8 cellular contexts compared by ENCODE assay signal in genomic region chr3:53195602-53196574, GRCh38. TPM values are rescaled to one million over a fixed set of nuclear protein-coding genes. Genes with fewer than 3 reads are reported as not detected.
DNase-seq lines count a peak whose midpoint lies in the region; ATAC-seq and TF ChIP-seq lines count a peak whose summit lies in the region.

No MANE protein-coding gene starts in this region.

- ATAC-seq in HG02571 (IDR thresholded peaks at IDR 0.05; ENCODE audit: unreplicated experiment) (peak; percentile 40), heart right ventricle (peak; percentile 70 to 85 (median 78))

- peak overlapping the region in 1 of 8 donors; percentile 18 for H3K4me3 Mint-ChIP-seq in CD4-positive, alpha-beta memory T cell

- H3K36me3 Mint-ChIP-seq in CD4-positive, alpha-beta memory T cell: peaks cover 4 to 6% of the 10 kb centered on the region in 2 donors

- H3K4me2 ChIP-seq in skeletal muscle satellite cell (ENCODE audit: low read length): peak overlapping the region; percentile 58

- H3K4me1 ChIP-seq in CD4-positive, alpha-beta memory T cell (ENCODE audit: insufficient read depth, low read length): peaks cover 8% of the 10 kb centered on the region
- peaks cover 10 to 46% (median 28%) of the 10 kb centered on the region in 9 donors for H3K4me1 ChIP-seq in heart right ventricle
- peaks cover 18% of the 10 kb centered on the region for H3K4me1 ChIP-seq in skeletal muscle satellite cell (ENCODE audit: control insufficient read depth, insufficient read depth, low read length)

- peaks cover 0 to 5% of the 10 kb centered on the region in 2 donors for H3K27me3 Mint-ChIP-seq in CD4-positive, alpha-beta memory T cell

- no peaks in the 10 kb centered on the region for H3K9me3 ChIP-seq in CD4-positive, alpha-beta memory T cell (ENCODE audit: control insufficient read depth in 1 of 2, low read length in 2 of 2)
- H3K9me3 ChIP-seq in heart right ventricle (no peaks in the 10 kb centered on the region), skeletal muscle satellite cell (replicated peaks; ENCODE audit: low read length) (no peaks in the 10 kb centered on the region)

- POLR2A ChIA-PET in CD4-positive, alpha-beta memory T cell (lab: Charles Lee; ENCODE audit: partially characterized antibody): interaction anchor here (0.9 to 2.2 kb wide), 5 partner anchors 55 to 87 kb away, joined by 3 to 8 read pairs (median 4); no protein-coding TSS in a partner anchor

- peak; percentile 43 to 63 (median 49) for DNase-seq in CD4-positive, alpha-beta memory T cell
- DNase-seq in RPMI7951 (ENCODE audit: low read depth) (peak; percentile 44), heart right ventricle (peak in 1 of 2 donors; percentile 62), NCI-H1436 treated with DMSO at 0.1 percent for 48 hours (lab: John Stamatoyannopoulos, UW) (no peak), NCI-H187 treated with DMSO at 0.1 percent for 48 hours (lab: John Stamatoyannopoulos, UW) (no peak)
- DNase-seq in activated naive CD4-positive, alpha-beta T cell treated with Interleukin-2 at 50 U/mL for 16 hours: peak; percentile 58

- H3K27ac Mint-ChIP-seq in CD4-positive, alpha-beta memory T cell: peak overlapping the region in 2 of 7 donors; percentile 53 to 73

- intact Hi-C loops in CD4-positive, alpha-beta memory T cell (cut with micrococcal nuclease): loop anchor here (1.0 to 5.0 kb wide), 3 partner anchors 34 to 82 kb away; partner anchors contain the start of gene PRKCD
- intact Hi-C loops in heart right ventricle (cut with DNase I): loop anchor here (1.0 to 10.0 kb wide), 6 partner anchors 61 to 341 kb away; partner anchors contain the start of gene RFT1 (in 4 of the 10)

- H3K36me3 ChIP-seq in CD4-positive, alpha-beta memory T cell (ENCODE audit: insufficient read depth, low read length): no peaks in the 10 kb centered on the region
- H3K36me3 ChIP-seq in heart right ventricle (peaks cover 0 to 34% (median 0%) of the 10 kb centered on the region in 9 donors), skeletal muscle satellite cell (ENCODE audit: insufficient read depth, low read length) (peaks cover 8% of the 10 kb centered on the region)

- no peaks in the 10 kb centered on the region for H3K9me3 Mint-ChIP-seq in CD4-positive, alpha-beta memory T cell

- no peaks in the 10 kb centered on the region for H3K27me3 ChIP-seq in CD4-positive, alpha-beta memory T cell (ENCODE audit: insufficient read depth, low read length)
- H3K27me3 ChIP-seq in heart right ventricle: no peaks in the 10 kb centered on the region
- peaks cover 3% of the 10 kb centered on the region for H3K27me3 ChIP-seq in skeletal muscle satellite cell (ENCODE audit: control insufficient read depth, insufficient read depth, low read length)

- peaks cover 2 to 9% (median 6%) of the 10 kb centered on the region in 4 donors for H3K4me1 Mint-ChIP-seq in CD4-positive, alpha-beta memory T cell

- TF ChIP-seq CTCF in heart right ventricle (IDR thresholded peaks at IDR 0.05): peak; percentile 98 to 100 (median 99)

- 26 to 28% methylated on average over 36 of the region's 36 CpGs for WGBS in heart right ventricle, 2 donors

- no peak overlapping the region for H3K9ac ChIP-seq in skeletal muscle satellite cell (ENCODE audit: low read depth, low read length)

- no peak overlapping the region for H3K4me3 ChIP-seq in CD4-positive, alpha-beta memory T cell (ENCODE audit: low read length in 2 of 2)
- no peak overlapping the region for H3K4me3 ChIP-seq in heart right ventricle
- H3K4me3 ChIP-seq in skeletal muscle satellite cell (ENCODE audit: low read length): no peak overlapping the region

- H3K27ac ChIP-seq in CD4-positive, alpha-beta memory T cell (ENCODE audit: low read depth, low read length): no peak overlapping the region
- H3K27ac ChIP-seq in heart right ventricle: peak overlapping the region in 1 of 10 donors; percentile 8

- CTCF ChIA-PET in CD4-positive, alpha-beta memory T cell (lab: Charles Lee; ENCODE audit: partially characterized antibody): interaction anchor here (0.7 to 10.1 kb wide), 25 partner anchors 9 to 457 kb away, joined by 3 to 254 read pairs (median 4); partner anchors contain the start of gene PRKCD

RNA-seq across cellular contexts. Expression of gene PRKCD, which starts 34.9 kb away (rescaled TPM):
- 10 to 100 TPM; 15.7 to 16.6 TPM for total RNA-seq in CD4-positive, alpha-beta memory T cell
- polyA plus RNA-seq in CD4-positive, alpha-beta memory T cell: 10 to 100 TPM in 1 of 2 donors, 1 to 10 TPM in 1; 6.6 to 26.4 TPM
- total RNA-seq in RPMI7951 (2014; rRNA removed; shearing (Covaris generic)): 4.3 and 5.0 TPM in 2 replicates
- 10 to 100 TPM in 4 of 10 donors, 1 to 10 TPM in 6; 6.6 to 28.3 (median 7.7) TPM for total RNA-seq in heart right ventricle
- 10 to 100 TPM in 1 of 2 donors, 1 to 10 TPM in 1; 8.6 to 11.5 TPM for polyA plus RNA-seq in heart right ventricle
- 3.5 and 3.7 TPM in 2 replicates for total RNA-seq in skeletal muscle satellite cell (2012; rRNA removed)

RNA-seq across cellular contexts. Expression of gene TKT, which starts 59.9 kb away (rescaled TPM):
- 10 to 100 TPM; 75.6 to 87.9 TPM for total RNA-seq in CD4-positive, alpha-beta memory T cell
- polyA plus RNA-seq in CD4-positive, alpha-beta memory T cell: 10 to 100 TPM; 49.3 to 75.6 TPM
- total RNA-seq in RPMI7951 (2014; rRNA removed; shearing (Covaris generic)): 761 and 779 TPM in 2 replicates
- 10 to 100 TPM; 16.5 to 81.8 (median 25.1) TPM for total RNA-seq in heart right ventricle
- 10 to 100 TPM; 54.6 to 91.4 TPM for polyA plus RNA-seq in heart right ventricle
- 238 and 420 TPM in 2 replicates for total RNA-seq in skeletal muscle satellite cell (2012; rRNA removed)

Comparison
In these comparisons a context has a peak if more than half of its experiments do, and no peak if none do; other contexts are left out.
1. DNase-seq: peak in CD4-positive, alpha-beta memory T cell (5 of 5), RPMI7951 (single experiment) and activated naive CD4-positive, alpha-beta T cell treated with Interleukin-2 at 50 U/mL for 16 hours (single experiment); none in NCI-H1436 treated with DMSO at 0.1 percent for 48 hours (single experiment) and NCI-H187 treated with DMSO at 0.1 percent for 48 hours (single experiment).